Comparison of ENCODE assay signal across 27 cellular contexts in genomic region chr12:26611598-26611997, GRCh38.
"Had no signal": no experiment of that assay in that cellular context is flagged by ENCODE, and none has a peak within 500 bp of the region (broad histone marks: within the 10 kb centered on the region; RNA-seq: fewer than 3 reads in every experiment).

No MANE protein-coding gene starts in this region.

- ATAC-seq: activated T-helper 17 cell treated with anti-CD3 and anti-CD28 coated beads, Interleukin-2, amount 50 U/mL, for 72 hours; Panc1; Right ventricle myocardium inferior had no signal

- H3K4me3 ChIP-seq: MG63 had no signal

- H3K27ac ChIP-seq: VCaP had no signal

- DNase-seq: activated CD4-positive, alpha-beta memory T cell treated with anti-CD3 and anti-CD28 coated beads, Interleukin-2, amount 10 ng/mL, durations not matched to agents 7 days and 5 days; activated CD4-positive, alpha-beta T cell treated with anti-CD3 and anti-CD28 coated beads, Interleukin-2, amount 50 U/mL, for 1 hour; activated CD4-positive, CD25-positive, alpha-beta regulatory T cell; activated gamma-delta T cell; activated naive CD4-positive, alpha-beta T cell treated with anti-CD3 and anti-CD28 coated beads for 36 hours; activated T-cell treated with anti-CD3 and anti-CD28 coated beads for 4 hours; activated T-cell treated with anti-CD3 and anti-CD28 coated beads, Interleukin-2, amount 50 U/mL, for 48 hours; MG63; MV-4-11; NCI-H1092 treated with DMSO at 0.1 percent for 48 hours; NCI-H1417 treated with DMSO at 0.1 percent for 48 hours; NCI-H1694; NCI-H2029; NCI-H2107; NCI-H2171 treated with DMSO at 0.1 percent for 48 hours; NCI-H226; NCI-H526; NCI-H774; NK-92 treated with Interleukin-12 subunit alpha and Interleukin-12 subunit beta, amount 100 ng/mL, for 24 hours; OCI-M1; RPMI8226; SK-N-SH; T-helper 1 cell had no signal

- H3K4me2 ChIP-seq: SK-N-SH had no signal

- H3K9me3 ChIP-seq: MG63, SK-N-SH had no signal

- H3K9ac ChIP-seq: SK-N-SH had no signal

- H3K36me3 ChIP-seq: MG63 had no signal

- H3K27me3 ChIP-seq: MG63 had no signal
